ENCODE assay signal across 9 cellular contexts in genomic region chr9:37752646-37753488, GRCh38. TPM values are rescaled to one million over a fixed set of nuclear protein-coding genes. Genes with fewer than 3 reads are reported as not detected.
DNase-seq lines count a peak whose midpoint lies in the region; ATAC-seq, FAIRE-seq and TF ChIP-seq lines count a peak whose summit lies in the region.
"Had no signal": no experiment of that assay in that cellular context is flagged by ENCODE, and none has a peak within 500 bp of the region (broad histone marks: within the 10 kb centered on the region; RNA-seq: fewer than 3 reads in every experiment).

No MANE protein-coding gene starts in this region.

- H3K4me1 Mint-ChIP-seq in CD8-positive, alpha-beta memory T cell = peaks cover 33 to 46% (median 35%) of the 10 kb centered on the region in 3 donors

- peak overlapping the region; percentile 71 to 98 (median 96) for H3K27ac Mint-ChIP-seq in CD8-positive, alpha-beta memory T cell

- peaks cover 16% of the 10 kb centered on the region for H3K4me1 ChIP-seq in CD8-positive, alpha-beta memory T cell (ENCODE audit: insufficient read depth, low read length)
- H3K4me1 ChIP-seq in Peyer's patch = peaks cover 0 to 7% (median 0%) of the 10 kb centered on the region in 4 donors
- peaks cover 0 to 8% of the 10 kb centered on the region in 2 experiments for H3K4me1 ChIP-seq in trophoblast cell (ENCODE audit: control insufficient read depth in 1 of 2, insufficient read depth in 2 of 2, low read length in 2 of 2)

- H3K4me3 ChIP-seq in CD8-positive, alpha-beta memory T cell (ENCODE audit: low read length) = peak overlapping the region; percentile 99
- peak overlapping the region; percentile 71 to 93 (median 80) for H3K4me3 ChIP-seq in Peyer's patch
- peak overlapping the region; percentile 96 for H3K4me3 ChIP-seq in epithelial cell of proximal tubule (ENCODE audit: low read depth, low read length)
- no peak overlapping the region for H3K4me3 ChIP-seq in trophoblast cell (ENCODE audit: low read depth, low read length)

- no peak for FAIRE-seq in GM12891 (lab: Jason Lieb, UNC)
- FAIRE-seq: islet of Langerhans had no signal

- CTCF ChIA-PET in CD8-positive, alpha-beta memory T cell (lab: Charles Lee) = interaction anchor here (0.8 to 1.6 kb wide), 3 partner anchors 9 to 20 kb away, joined by 3 read pairs; no protein-coding TSS in a partner anchor

- H3K9me3 Mint-ChIP-seq in CD8-positive, alpha-beta memory T cell = no peaks in the 10 kb centered on the region

- peak overlapping the region; percentile 100 for H3K4me2 ChIP-seq in trophoblast cell (ENCODE audit: low read length)

- no peak overlapping the region for H2BK120ac ChIP-seq in trophoblast cell (ENCODE audit: insufficient read depth, low read length, poor library complexity)

- peak overlapping the region; percentile 96 to 99 (median 97) for H3K4me3 Mint-ChIP-seq in CD8-positive, alpha-beta memory T cell

- TF ChIP-seq POLR2A in Peyer's patch (IDR thresholded peaks at IDR 0.05) (no peak), GM12891 (IDR thresholded peaks at IDR 0.05; ENCODE audit: low read depth, low read length) (no peak)

- no peak overlapping the region for H3K18ac ChIP-seq in trophoblast cell (ENCODE audit: low read length)

- peaks cover 0 to 14% (median 0%) of the 10 kb centered on the region in 3 donors for H3K36me3 Mint-ChIP-seq in CD8-positive, alpha-beta memory T cell

- no peak overlapping the region for H3K14ac ChIP-seq in trophoblast cell (ENCODE audit: low read length)

- no peak overlapping the region for H3K23ac ChIP-seq in trophoblast cell (ENCODE audit: low read length)

- no CpG with 5 or more reads among the region's 29 CpGs for WGBS in trophoblast cell (ENCODE audit: extremely low coverage, insufficient coverage, insufficient read length)

- no peak overlapping the region for H3K9ac ChIP-seq in trophoblast cell (ENCODE audit: low read length)

- peak overlapping the region; percentile 85 for H3K27ac ChIP-seq in CD8-positive, alpha-beta memory T cell (ENCODE audit: low read depth, low read length)
- H3K27ac ChIP-seq in Peyer's patch (peak overlapping the region in 2 of 4 donors; percentile 84 to 88), trophoblast cell (ENCODE audit: low read depth, low read length) (no peak overlapping the region)

- no peak overlapping the region for H4K12ac ChIP-seq in trophoblast cell (ENCODE audit: low read depth, low read length)

- no peak overlapping the region for H3K4ac ChIP-seq in trophoblast cell (ENCODE audit: low read depth, low read length)

- peaks cover 4% of the 10 kb centered on the region for H3K79me1 ChIP-seq in trophoblast cell (ENCODE audit: low read length)

- H3K27me3 Mint-ChIP-seq in CD8-positive, alpha-beta memory T cell = peaks cover 0 to 1% of the 10 kb centered on the region in 2 donors

- ATAC-seq in GM19463 (IDR thresholded peaks at IDR 0.05; ENCODE audit: unreplicated experiment) = no peak

- peak overlapping the region; percentile 96 for H4K8ac ChIP-seq in trophoblast cell (ENCODE audit: low read depth, low read length)

- H2BK12ac ChIP-seq in trophoblast cell (ENCODE audit: low read length) = no peak overlapping the region

- H2AFZ ChIP-seq in trophoblast cell (ENCODE audit: insufficient read depth, low read length, poor library complexity) = peak overlapping the region; percentile 69

- H4K91ac ChIP-seq in trophoblast cell (ENCODE audit: low read depth, low read length) = no peak overlapping the region

- peak in 1 of 5 donors; percentile 8 for DNase-seq in CD8-positive, alpha-beta memory T cell
- DNase-seq in Peyer's patch (no peak), epithelial cell of proximal tubule (ENCODE audit: low read depth) (no peak), trophoblast cell (no peak), GM12891 (ENCODE audit: insufficient read length, low spot score) (no peak), epidermal melanocyte (ENCODE audit: insufficient read length, low spot score) (no peak), SKM-1 (lab: John Stamatoyannopoulos, UW; ENCODE audit: unreplicated experiment) (no peak)

- H2BK5ac ChIP-seq in trophoblast cell (ENCODE audit: low read depth, low read length, poor library complexity) = no peak overlapping the region

- POLR2A ChIA-PET in CD8-positive, alpha-beta memory T cell (lab: Charles Lee) = interaction anchor here (1.1 kb wide), 1 partner anchor 48 kb away, joined by 3 read pairs; the partner anchor contains the start of gene DCAF10

- no peaks in the 10 kb centered on the region for H3K36me3 ChIP-seq in CD8-positive, alpha-beta memory T cell (ENCODE audit: insufficient read depth, low read length)
- H3K36me3 ChIP-seq in Peyer's patch = no peaks in the 10 kb centered on the region
- peaks cover 2% of the 10 kb centered on the region in 2 experiments for H3K36me3 ChIP-seq in trophoblast cell (ENCODE audit: control insufficient read depth in 1 of 2, insufficient read depth in 2 of 2, low read length in 2 of 2)

- H3K27me3 ChIP-seq in CD8-positive, alpha-beta memory T cell (ENCODE audit: insufficient read depth, low read length, poor library complexity, severe bottlenecking) = no peaks in the 10 kb centered on the region
- H3K27me3 ChIP-seq in Peyer's patch (no peaks in the 10 kb centered on the region), trophoblast cell (ENCODE audit: insufficient read depth, low read length) (no peaks in the 10 kb centered on the region)

- no peak for TF ChIP-seq CTCF in Peyer's patch (IDR thresholded peaks at IDR 0.05)
- no peak for TF ChIP-seq CTCF in epithelial cell of proximal tubule (conservative IDR thresholded peaks at IDR 0.05; ENCODE audit: low read depth, low read length)

- H3K79me2 ChIP-seq in trophoblast cell (ENCODE audit: control insufficient read depth, insufficient read depth, low read length, poor library complexity) = peaks cover 4% of the 10 kb centered on the region

- H2AK5ac ChIP-seq in trophoblast cell (ENCODE audit: low read length) = no peak overlapping the region

- H3K9me3 ChIP-seq in CD8-positive, alpha-beta memory T cell (ENCODE audit: low read length) = no peaks in the 10 kb centered on the region
- H3K9me3 ChIP-seq in Peyer's patch (no peaks in the 10 kb centered on the region), trophoblast cell (ENCODE audit: insufficient read depth, low read depth, low read length) (no peaks in the 10 kb centered on the region)

TF ChIP-seq in GM12891, 5 proteins besides CTCF, POLR2A, EP300 and RAD21:
- TF ChIP-seq PAX5 (IDR thresholded peaks at IDR 0.05; ENCODE audit: insufficient read depth, low read length, severe bottlenecking) (no peak), TAF1 (IDR thresholded peaks at IDR 0.05; ENCODE audit: low read depth, low read length) (no peak), POU2F2 (IDR thresholded peaks at IDR 0.05; ENCODE audit: low read depth, low read length) (no peak), POLR2AphosphoS5 (IDR thresholded peaks at IDR 0.05; ENCODE audit: low read depth, low read length) (no peak), SPI1 (IDR thresholded peaks at IDR 0.05; ENCODE audit: low read depth, low read length) (no peak)

RNA-seq across cellular contexts. Expression of gene TRMT10B, which starts 0.7 kb away (rescaled TPM):
- 10 to 100 TPM; 10.0 to 12.0 TPM for total RNA-seq in CD8-positive, alpha-beta memory T cell
- polyA plus RNA-seq in CD8-positive, alpha-beta memory T cell = 16.2 TPM
- total RNA-seq in Peyer's patch (10 to 100 TPM in 3 of 4 donors, 1 to 10 TPM in 1; 3.3 to 33.0 (median 16.1) TPM), epithelial cell of proximal tubule (2.1 and 5.1 TPM in 2 replicates)
- 3.2 and 3.6 TPM in 2 replicates for polyA plus RNA-seq in trophoblast cell (2013)
- 5.0 TPM for polyA plus RNA-seq in GM12891 (2012; ENCODE audit: low read depth, missing spikeins)

RNA-seq across cellular contexts. Expression of gene EXOSC3, which starts 32.0 kb away (rescaled TPM):
- 100 to 1,000 TPM; 107 to 112 TPM for total RNA-seq in CD8-positive, alpha-beta memory T cell
- polyA plus RNA-seq in CD8-positive, alpha-beta memory T cell = 23.8 TPM
- 10 to 100 TPM; 32.0 to 63.5 (median 44.7) TPM for total RNA-seq in Peyer's patch
- 73.7 and 77.7 TPM in 2 replicates for total RNA-seq in epithelial cell of proximal tubule
- 18.8 and 19.1 TPM in 2 replicates for polyA plus RNA-seq in trophoblast cell (2013)
- polyA plus RNA-seq in GM12891 (2012; ENCODE audit: low read depth, missing spikeins) = 37.2 TPM

RNA-seq across cellular contexts. Expression of gene DCAF10, which starts 47.7 kb away (rescaled TPM):
- 10 to 100 TPM; 14.9 to 15.1 TPM for total RNA-seq in CD8-positive, alpha-beta memory T cell
- polyA plus RNA-seq in CD8-positive, alpha-beta memory T cell = 27.2 TPM
- total RNA-seq in Peyer's patch (10 to 100 TPM; 23.4 to 84.2 (median 32.8) TPM), epithelial cell of proximal tubule (8.3 and 17.8 TPM in 2 replicates)
- polyA plus RNA-seq in trophoblast cell (2013) = 12.3 TPM in 2 replicates
- polyA plus RNA-seq in GM12891 (2012; ENCODE audit: low read depth, missing spikeins) = 5.8 TPM
